In genomic region chr1:145964328-145965118, GRCh38 we compare ENCODE assay signal across 1 cellular context.
A peak's percentile ranks its signal among the peaks of the same experiment; 100 is the strongest.
TF ChIP-seq lines count a peak whose summit lies in the region.

Gene ANKRD34A (minus strand): TSS chr1:145964575. CDS start chr1:145961759, 2,816 bp downstream.
Gene POLR3GL (plus strand): TSS chr1:145964690. CDS start chr1:145974866, 10,176 bp downstream.

TF ChIP-seq in K562, 482 proteins besides CTCF, POLR2A, EP300 and RAD21 (continued from another document and continues in another):
- TF ChIP-seq GTF2B (IDR thresholded peaks at IDR 0.05; ENCODE audit: extremely low read depth, insufficient read length) (peak; percentile 34), MGA (IDR thresholded peaks at IDR 0.05) (no peak), ZHX1 (conservative IDR thresholded peaks at IDR 0.05; ENCODE audit: low read length) (no peak), NCOA4 (IDR thresholded peaks at IDR 0.05; ENCODE audit: partially characterized antibody) (no peak), ZNF3 (CRISPR knock-in tag; IDR thresholded peaks at IDR 0.05) (no peak), ZNF311 (CRISPR knock-in tag; IDR thresholded peaks at IDR 0.05) (no peak), BRCA1 (IDR thresholded peaks at IDR 0.05) (no peak), BRCA1 (CRISPR knock-in tag; IDR thresholded peaks at IDR 0.05) (no peak), VEZF1 (CRISPR knock-in tag; IDR thresholded peaks at IDR 0.05) (peak; percentile 80), HMBOX1 (IDR thresholded peaks at IDR 0.05) (no peak), ZNF589 (CRISPR knock-in tag; IDR thresholded peaks at IDR 0.05; ENCODE audit: low read depth) (no peak), SMARCC2 (IDR thresholded peaks at IDR 0.05; ENCODE audit: low read depth) (peak; percentile 36; the same call in 1 of the 2 replicates), ARID4B (CRISPR knock-in tag; IDR thresholded peaks at IDR 0.05) (no peak), ZNF280A (IDR thresholded peaks at IDR 0.05; ENCODE audit: low read depth, partially characterized antibody) (no peak), FIP1L1 (IDR thresholded peaks at IDR 0.05; ENCODE audit: low read depth, low read length, poor library complexity, severe bottlenecking) (no peak), HIVEP1 (CRISPR knock-in tag; IDR thresholded peaks at IDR 0.05) (no peak), AFF1 (IDR thresholded peaks at IDR 0.05; ENCODE audit: low read depth in 1 of 2, partially characterized antibody in 2 of 2) (peak in 1 of 2 experiments; percentile 50), PHB (CRISPR knock-in tag; IDR thresholded peaks at IDR 0.05) (no peak), CTBP1 (IDR thresholded peaks at IDR 0.05; ENCODE audit: borderline replicate concordance) (peak; percentile 44; the same call in 1 of the 2 replicates), FOXK1 (CRISPR knock-in tag; IDR thresholded peaks at IDR 0.05; ENCODE audit: borderline replicate concordance) (no peak), GATA2 (CRISPR knock-in tag; IDR thresholded peaks at IDR 0.05) (no peak)
